8 cellular contexts compared by ENCODE assay signal in genomic region chr3:50321844-50322385, GRCh38. TPM values are rescaled to one million over a fixed set of nuclear protein-coding genes. Genes with fewer than 3 reads are reported as not detected.
DNase-seq lines count a peak whose midpoint lies in the region; ATAC-seq and TF ChIP-seq lines count a peak whose summit lies in the region.

No MANE protein-coding gene starts in this region.

- no peaks in the 10 kb centered on the region for H3K9me3 Mint-ChIP-seq in effector memory CD8-positive, alpha-beta T cell
- H3K9me3 Mint-ChIP-seq in nephron = no peaks in the 10 kb centered on the region

- no peaks in the 10 kb centered on the region for H3K27me3 ChIP-seq in MM.1S (replicated peaks; ENCODE audit: insufficient read depth, low read length)

- no peaks in the 10 kb centered on the region for H3K36me3 Mint-ChIP-seq in effector memory CD8-positive, alpha-beta T cell (ENCODE audit: insufficient read depth)
- peaks cover 27% of the 10 kb centered on the region for H3K36me3 Mint-ChIP-seq in nephron (ENCODE audit: low read depth)

- H3K4me2 ChIP-seq in MM.1S (ENCODE audit: low read depth, low read length) = peak overlapping the region; percentile 75

- H3K4me3 ChIP-seq in MM.1S (ENCODE audit: low read length) = peak overlapping the region; percentile 83

- peak overlapping the region; percentile 89 to 93 for H3K27ac Mint-ChIP-seq in effector memory CD8-positive, alpha-beta T cell
- peak overlapping the region; percentile 99 to 100 (median 99) for H3K27ac Mint-ChIP-seq in nephron

- peak; percentile 9 for DNase-seq in DMS153 treated with DMSO at 0.1 percent for 48 hours (lab: John Stamatoyannopoulos, UW; ENCODE audit: unreplicated experiment)
- no peak for DNase-seq in DMS153 (lab: John Stamatoyannopoulos, UW)
- DNase-seq in MM.1S = no peak
- no peak for DNase-seq in effector memory CD8-positive, alpha-beta T cell
- no peak for DNase-seq in dermis blood vessel endothelial cell
- no peak for DNase-seq in Kasumi-1 (lab: John Stamatoyannopoulos, UW)
- no peak for DNase-seq in pons (ENCODE audit: low spot score)

- peak overlapping the region; percentile 80; the same call in 1 of the 2 replicates for H3K27ac ChIP-seq in MM.1S (ENCODE audit: low read length)

- no peaks in the 10 kb centered on the region for H3K9me2 ChIP-seq in MM.1S (replicated peaks; ENCODE audit: insufficient read depth, low read length)

- H3K4me1 ChIP-seq in MM.1S (ENCODE audit: low read length) = 0 out of 2 replicates have a peak, but pooled peaks cover 8% of the 10 kb centered on the region

- TF ChIP-seq CTCF in MM.1S (IDR thresholded peaks at IDR 0.05; ENCODE audit: low read length) (peak; percentile 59), nephron (IDR thresholded peaks at IDR 0.05; ENCODE audit: unreplicated experiment in 3 of 3) (peak; percentile 65 to 73 (median 71))

- no peaks in the 10 kb centered on the region for H3K9me3 ChIP-seq in MM.1S (replicated peaks; ENCODE audit: insufficient read depth, low read length)

- peaks cover 25% of the 10 kb centered on the region for H3K79me2 ChIP-seq in MM.1S (ENCODE audit: low read length)

- peaks cover 23 to 35% of the 10 kb centered on the region in 2 donors for H3K4me1 Mint-ChIP-seq in effector memory CD8-positive, alpha-beta T cell (ENCODE audit: low read depth in 2 of 2)
- H3K4me1 Mint-ChIP-seq in nephron = peaks cover 41% of the 10 kb centered on the region

- H3K36me3 ChIP-seq in MM.1S (replicated peaks; ENCODE audit: insufficient read depth, low read length) = no peaks in the 10 kb centered on the region

- H3K9ac ChIP-seq in MM.1S (ENCODE audit: low read length) = peak overlapping the region; percentile 95; the same call in 1 of the 2 replicates

- no peak for ATAC-seq in effector memory CD8-positive, alpha-beta T cell (replicated peaks)

- no peaks in the 10 kb centered on the region for H3F3A ChIP-seq in MM.1S (ENCODE audit: insufficient read depth, low read length)

- peak overlapping the region; percentile 84 to 85 for H3K4me3 Mint-ChIP-seq in effector memory CD8-positive, alpha-beta T cell
- peak overlapping the region; percentile 86 to 92 (median 88) for H3K4me3 Mint-ChIP-seq in nephron

- no peaks in the 10 kb centered on the region for H4K20me1 ChIP-seq in MM.1S (ENCODE audit: insufficient read depth, low read length)

- peak overlapping the region; percentile 91 for H2AFZ ChIP-seq in MM.1S (ENCODE audit: low read length)

- H3K27me3 Mint-ChIP-seq in effector memory CD8-positive, alpha-beta T cell = no peaks in the 10 kb centered on the region
- H3K27me3 Mint-ChIP-seq in nephron (ENCODE audit: low read depth) = no peaks in the 10 kb centered on the region

RNA-seq across cellular contexts. Expression of gene HYAL2, which starts 0.6 kb away (rescaled TPM):
- 600 and 601 TPM in 2 replicates for total RNA-seq in dermis blood vessel endothelial cell

RNA-seq across cellular contexts. Expression of gene TUSC2, which starts 6.1 kb away (rescaled TPM):
- 19.7 and 20.8 TPM in 2 replicates for total RNA-seq in dermis blood vessel endothelial cell

RNA-seq across cellular contexts. Expression of gene HYAL1, which starts 18.5 kb away (rescaled TPM):
- 11.4 and 30.6 TPM in 2 replicates for total RNA-seq in dermis blood vessel endothelial cell

RNA-seq across cellular contexts. Expression of gene RASSF1, which starts 18.7 kb away (rescaled TPM):
- total RNA-seq in dermis blood vessel endothelial cell = 21.7 and 28.8 TPM in 2 replicates

RNA-seq across cellular contexts. Expression of gene HYAL3, which starts 22.7 kb away (rescaled TPM):
- total RNA-seq in dermis blood vessel endothelial cell = 24.0 and 28.1 TPM in 2 replicates
